ENCODE assay signal across 31 cellular contexts in genomic region chr6:10908228-10908627, GRCh38. TPM values are rescaled to one million over a fixed set of nuclear protein-coding genes. Genes with fewer than 3 reads are reported as not detected.
"Had no signal": no experiment of that assay in that cellular context is flagged by ENCODE, and none has a peak within 500 bp of the region (broad histone marks: within the 10 kb centered on the region; RNA-seq: fewer than 3 reads in every experiment).

No MANE protein-coding gene starts in this region.

- H3K27me3 ChIP-seq: SJSA1 had no signal

- H3K4me3 ChIP-seq: SJSA1 had no signal

- H3K36me3 ChIP-seq: SJSA1 had no signal

- H3K4me2 ChIP-seq: KMS-11, SK-N-SH had no signal

- H3K27ac ChIP-seq: KMS-11, SJSA1 had no signal

- H3K9me3 Mint-ChIP-seq: activated CD4-positive, alpha-beta T cell treated with anti-CD3 and anti-CD28 coated beads, Interleukin-2, amount 10 ng/mL, durations not matched to agents 24 days and 14 days; activated CD8-positive, alpha-beta T cell treated with anti-CD3 and anti-CD28 coated beads for 36 hours; activated naive CD4-positive, alpha-beta T cell treated with anti-CD3 and anti-CD28 coated beads for 36 hours; activated naive CD4-positive, alpha-beta T cell treated with anti-CD3 and anti-CD28 coated beads, Interleukin-2, amount 50 U/mL, for 72 hours; activated T-cell treated with anti-CD3 and anti-CD28 coated beads, Interleukin-2, amount 50 U/mL, for 4 hours; activated T-helper 1 cell treated with anti-CD3 and anti-CD28 coated beads, Interleukin-12 subunit alpha, Interleukin-12 subunit beta, Interleukin-2, Interleukin-4 antibody, amounts not matched to agents 30 ng/mL and 10 ng/mL and 1 ng/mL, durations not matched to agents 14 hours and 24 hours and 36 hours; T-helper 1 cell treated with Interleukin-12 subunit alpha and Interleukin-12 subunit beta and Interleukin-4 antibody, amounts not matched to agents 30 μg/mL and 1 μg/mL, for 36 hours; T-helper 2 cell treated with Interferon-gamma antibody and Interleukin-4, amounts not matched to agents 5 μg/mL and 100 μg/mL, for 36 hours had no signal

- H3K9ac ChIP-seq: KMS-11, SK-N-SH had no signal

- H3K27ac Mint-ChIP-seq: activated CD4-positive, alpha-beta T cell treated with anti-CD3 and anti-CD28 coated beads, Interleukin-2, amount 10 ng/mL, durations not matched to agents 24 days and 14 days; activated CD8-positive, alpha-beta T cell treated with anti-CD3 and anti-CD28 coated beads for 36 hours; activated naive CD4-positive, alpha-beta T cell treated with anti-CD3 and anti-CD28 coated beads for 36 hours; activated naive CD4-positive, alpha-beta T cell treated with anti-CD3 and anti-CD28 coated beads, Interleukin-2, amount 50 U/mL, for 72 hours; activated T-helper 1 cell treated with anti-CD3 and anti-CD28 coated beads, Interleukin-12 subunit alpha, Interleukin-12 subunit beta, Interleukin-2, Interleukin-4 antibody, amounts not matched to agents 30 ng/mL and 10 ng/mL and 1 ng/mL, durations not matched to agents 14 hours and 24 hours and 36 hours; brain; T-helper 1 cell treated with Interleukin-12 subunit alpha and Interleukin-12 subunit beta and Interleukin-4 antibody, amounts not matched to agents 30 μg/mL and 1 μg/mL, for 36 hours; T-helper 2 cell treated with Interferon-gamma antibody and Interleukin-4, amounts not matched to agents 5 μg/mL and 100 μg/mL, for 36 hours had no signal

- H3K4me3 Mint-ChIP-seq: activated CD4-positive, alpha-beta T cell treated with anti-CD3 and anti-CD28 coated beads, Interleukin-2, amount 10 ng/mL, durations not matched to agents 24 days and 14 days; activated CD8-positive, alpha-beta T cell treated with anti-CD3 and anti-CD28 coated beads for 36 hours; activated naive CD4-positive, alpha-beta T cell treated with anti-CD3 and anti-CD28 coated beads for 36 hours; activated T-cell treated with anti-CD3 and anti-CD28 coated beads, Interleukin-2, amount 50 U/mL, for 4 hours; activated T-helper 1 cell treated with anti-CD3 and anti-CD28 coated beads, Interleukin-12 subunit alpha, Interleukin-12 subunit beta, Interleukin-2, Interleukin-4 antibody, amounts not matched to agents 30 ng/mL and 10 ng/mL and 1 ng/mL, durations not matched to agents 14 hours and 24 hours and 36 hours; brain; T-helper 1 cell treated with Interleukin-12 subunit alpha and Interleukin-12 subunit beta and Interleukin-4 antibody, amounts not matched to agents 30 μg/mL and 1 μg/mL, for 36 hours; T-helper 2 cell treated with Interferon-gamma antibody and Interleukin-4, amounts not matched to agents 5 μg/mL and 100 μg/mL, for 36 hours had no signal

- H3K36me3 Mint-ChIP-seq: activated naive CD4-positive, alpha-beta T cell treated with anti-CD3 and anti-CD28 coated beads, Interleukin-2, amount 50 U/mL, for 72 hours had no signal

- H3K27me3 Mint-ChIP-seq: brain had no signal

- H3K9me3 ChIP-seq: SJSA1, SK-N-SH had no signal

- H3K9me2 ChIP-seq: SK-N-SH had no signal

- H3K4me1 ChIP-seq: SJSA1 had no signal

- DNase-seq: activated CD4-positive, alpha-beta T cell treated with anti-CD3 and anti-CD28 coated beads, Interleukin-2, amount 10 ng/mL, durations not matched to agents 24 days and 14 days; activated CD4-positive, alpha-beta T cell treated with anti-CD3 and anti-CD28 coated beads, Interleukin-2, amount 50 U/mL, for 4 hours; activated CD8-positive, alpha-beta T cell treated with anti-CD3 and anti-CD28 coated beads for 36 hours; activated gamma-delta T cell treated with Interleukin-2 at 50 U/mL for 16 hours; activated naive CD4-positive, alpha-beta T cell treated with anti-CD3 and anti-CD28 coated beads for 36 hours; activated T-cell treated with anti-CD3 and anti-CD28 coated beads for 4 hours; activated T-cell treated with anti-CD3 and anti-CD28 coated beads, Interleukin-2, amount 50 U/mL, for 4 hours; anterior cingulate cortex; caudate nucleus; NCI-H1105; NCI-H1417 treated with DMSO at 0.1 percent for 48 hours; NCI-H187 treated with DMSO at 0.1 percent for 48 hours; NCI-H2081; NCI-H2171 treated with DMSO at 0.1 percent for 48 hours; NCI-H2227 treated with DMSO at 0.1 percent for 48 hours; NCI-H446; NCI-H510A treated with DMSO at 0.1 percent for 48 hours; SHP77 treated with DMSO at 0.1 percent for 48 hours; SK-N-SH had no signal

- H3K4me1 Mint-ChIP-seq: activated CD4-positive, alpha-beta T cell treated with anti-CD3 and anti-CD28 coated beads, Interleukin-2, amount 10 ng/mL, durations not matched to agents 24 days and 14 days; brain had no signal

- ATAC-seq: activated CD8-positive, alpha-beta T cell treated with anti-CD3 and anti-CD28 coated beads for 36 hours; activated naive CD4-positive, alpha-beta T cell treated with anti-CD3 and anti-CD28 coated beads, Interleukin-2, amount 50 U/mL, for 72 hours; activated T-cell treated with anti-CD3 and anti-CD28 coated beads, Interleukin-2, amount 50 U/mL, for 4 hours; Panc1 had no signal

RNA-seq across cellular contexts. Expression of gene SYCP2L, which starts 21.4 kb away (rescaled TPM):
- total RNA-seq: activated CD4-positive, alpha-beta T cell treated with anti-CD3 and anti-CD28 coated beads, Interleukin-2, amount 10 ng/mL, durations not matched to agents 24 days and 14 days; activated naive CD4-positive, alpha-beta T cell treated with anti-CD3 and anti-CD28 coated beads for 36 hours; activated T-helper 1 cell treated with anti-CD3 and anti-CD28 coated beads, Interleukin-12 subunit alpha, Interleukin-12 subunit beta, Interleukin-2, Interleukin-4 antibody, amounts not matched to agents 30 ng/mL and 10 ng/mL and 1 ng/mL, durations not matched to agents 14 hours and 24 hours and 36 hours had no signal

RNA-seq across cellular contexts. Expression of gene GCM2, which starts 26.4 kb away (rescaled TPM):
- total RNA-seq: activated CD4-positive, alpha-beta T cell treated with anti-CD3 and anti-CD28 coated beads, Interleukin-2, amount 10 ng/mL, durations not matched to agents 24 days and 14 days; activated CD8-positive, alpha-beta T cell treated with anti-CD3 and anti-CD28 coated beads for 36 hours; activated naive CD4-positive, alpha-beta T cell treated with anti-CD3 and anti-CD28 coated beads for 36 hours; activated naive CD4-positive, alpha-beta T cell treated with anti-CD3 and anti-CD28 coated beads, Interleukin-2, amount 50 U/mL, for 72 hours; activated T-cell treated with anti-CD3 and anti-CD28 coated beads, Interleukin-2, amount 50 U/mL, for 4 hours; activated T-helper 1 cell treated with anti-CD3 and anti-CD28 coated beads, Interleukin-12 subunit alpha, Interleukin-12 subunit beta, Interleukin-2, Interleukin-4 antibody, amounts not matched to agents 30 ng/mL and 10 ng/mL and 1 ng/mL, durations not matched to agents 14 hours and 24 hours and 36 hours; bronchial epithelial cell; chondrocyte; LHCN-M2; RPMI7951; SJSA1 had no signal
